In the genomic region with DNA sequence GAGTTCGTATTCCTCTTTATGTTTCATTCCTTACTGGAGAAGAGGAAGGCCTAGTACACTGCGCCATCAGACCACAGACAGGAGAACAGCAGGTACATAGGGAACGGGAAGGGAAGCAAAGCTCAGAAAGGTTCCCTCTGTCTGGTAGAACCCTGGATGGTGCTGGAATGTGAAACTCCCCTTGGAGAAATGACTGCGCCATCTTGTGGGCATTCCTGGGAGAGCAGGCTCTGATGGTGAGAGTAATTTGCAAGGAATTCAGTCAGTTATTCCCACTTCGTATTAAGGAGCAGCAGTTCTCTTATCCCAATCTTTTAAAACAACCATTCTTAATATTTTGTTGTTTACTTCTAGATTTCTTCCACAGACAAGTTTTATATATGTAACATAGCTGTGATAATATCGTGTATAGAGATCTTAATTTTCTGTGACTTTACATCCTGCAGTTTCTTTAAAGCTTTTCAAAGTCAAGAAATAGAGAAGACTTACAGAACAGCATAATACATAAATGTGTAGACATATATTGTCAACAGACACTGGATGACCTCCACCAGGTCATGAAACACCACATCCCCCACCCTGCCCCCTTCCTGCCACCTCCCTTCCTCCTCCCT, we compare ENCODE assay signal across 8 cellular contexts.
DNase-seq lines count a peak whose midpoint lies in the region; ATAC-seq and TF ChIP-seq lines count a peak whose summit lies in the region.

No MANE protein-coding gene starts in this region.

- intact Hi-C loops in body of pancreas (cut with DNase I), result no loop called here

- H3K4me3 ChIP-seq in GM12864 (ENCODE audit: low read depth, low read length) (no peak overlapping the region), body of pancreas (no peak overlapping the region), iPS DF 6.9 (ENCODE audit: low read length) (no peak overlapping the region)

- no peaks in the 10 kb centered on the region for H3K27me3 ChIP-seq in body of pancreas
- H3K27me3 ChIP-seq in iPS DF 6.9 (ENCODE audit: control insufficient read depth, insufficient read depth, low read length), result no peaks in the 10 kb centered on the region

- H3K27ac ChIP-seq in body of pancreas, result no peak overlapping the region
- no peak overlapping the region for H3K27ac ChIP-seq in iPS DF 6.9 (ENCODE audit: low read length)

- no peaks in the 10 kb centered on the region for H3K36me3 ChIP-seq in body of pancreas (replicated peaks in 1 of 2; ENCODE audit: insufficient read depth in 1 of 2, low read depth in 2 of 2)
- no peaks in the 10 kb centered on the region for H3K36me3 ChIP-seq in iPS DF 6.9 (ENCODE audit: control insufficient read depth, insufficient read depth, low read length)

- TF ChIP-seq CTCF in GM12864 (IDR thresholded peaks at IDR 0.05; ENCODE audit: low read depth, low read length, missing control alignments) (peak; percentile 85), body of pancreas (IDR thresholded peaks at IDR 0.05) (peak; percentile 55 to 78 (median 73))

- no peaks in the 10 kb centered on the region for H3K9me3 ChIP-seq in body of pancreas
- no peaks in the 10 kb centered on the region for H3K9me3 ChIP-seq in iPS DF 6.9 (ENCODE audit: control insufficient read depth, insufficient read depth, low read length)

- peak; percentile 55 for ATAC-seq in body of pancreas
- ATAC-seq in HG02870 (IDR thresholded peaks at IDR 0.05; ENCODE audit: unreplicated experiment), result no peak
- no peak for ATAC-seq in GM19455 (IDR thresholded peaks at IDR 0.05; ENCODE audit: unreplicated experiment)

- 35 to 36% methylated on average over 6 of the region's 6 CpGs for WGBS in body of pancreas, 2 donors
- no CpG with 5 or more reads among the region's 6 CpGs for WGBS in iPS DF 6.9 (ENCODE audit: insufficient coverage, insufficient read length)

- TF ChIP-seq POLR2A in body of pancreas (IDR thresholded peaks at IDR 0.05), result no peak

- DNase-seq in GM12864 (ENCODE audit: low read depth), result peak; percentile 7
- DNase-seq in NCI-H1417 treated with DMSO at 0.1 percent for 48 hours (lab: John Stamatoyannopoulos, UW), result peak; percentile 17
- peak; percentile 50 for DNase-seq in T1000 (lab: John Stamatoyannopoulos, UW)
- DNase-seq in body of pancreas, result peak; percentile 57 to 81 (median 72)
- peak; percentile 84 for DNase-seq in iPS DF 6.9 (ENCODE audit: low read depth, low spot score)
- DNase-seq in stimulated activated CD4-positive, alpha-beta T cell treated with anti-CD3 and anti-CD28 coated beads, Interleukin-12 subunit alpha, Interleukin-12 subunit beta, amount 100 ng/mL, for 48 hours (ENCODE audit: low read depth in 2 of 3, low spot score in 1 of 3), result peak; percentile 10 to 59 (median 54)

- no peaks in the 10 kb centered on the region for H3K4me1 ChIP-seq in body of pancreas
- H3K4me1 ChIP-seq in iPS DF 6.9 (ENCODE audit: control insufficient read depth, insufficient read depth, low read length), result no peaks in the 10 kb centered on the region; the same call in 1 of the 2 replicates

Comparison
In these comparisons a context has a peak if more than half of its experiments do, and no peak if none do; other contexts are left out.
1. DNase-seq: peak in every context shown above with its lines; median percentile 84 in iPS DF 6.9; 72 in body of pancreas; 54 in stimulated activated CD4-positive, alpha-beta T cell treated with anti-CD3 and anti-CD28 coated beads, Interleukin-12 subunit alpha, Interleukin-12 subunit beta, amount 100 ng/mL, for 48 hours; 50 in T1000; 17 in NCI-H1417 treated with DMSO at 0.1 percent for 48 hours; 7 in GM12864.